8 cellular contexts compared by ENCODE assay signal in genomic region chr3:169041677-169042171, GRCh38.
DNase-seq lines count a peak whose midpoint lies in the region; ATAC-seq, FAIRE-seq and TF ChIP-seq lines count a peak whose summit lies in the region.

No MANE protein-coding gene starts in this region.

- H4K20me1 ChIP-seq in astrocyte (ENCODE audit: insufficient read depth, low read length): no peaks in the 10 kb centered on the region

- no peak overlapping the region for H3K4me3 Mint-ChIP-seq in astrocyte (ENCODE audit: unreplicated experiment)

- intact Hi-C loops in head of caudate nucleus (cut with DNase I): loop anchor here (10.0 kb wide), 1 partner anchor 623 kb away; the partner anchor contains the start of gene MECOM

- H3K4me1 Mint-ChIP-seq in astrocyte (ENCODE audit: low read depth, unreplicated experiment): peaks cover 10% of the 10 kb centered on the region

- H3K27me3 ChIP-seq in astrocyte (ENCODE audit: insufficient read depth, low read length): no peaks in the 10 kb centered on the region
- H3K27me3 ChIP-seq in kidney epithelial cell (ENCODE audit: control insufficient read depth, insufficient read depth, low read length): no peaks in the 10 kb centered on the region

- H3K9me3 Mint-ChIP-seq in astrocyte (ENCODE audit: unreplicated experiment): no peaks in the 10 kb centered on the region

- H3K36me3 Mint-ChIP-seq in astrocyte (ENCODE audit: low read depth, unreplicated experiment): no peaks in the 10 kb centered on the region

- peak; percentile 71 for FAIRE-seq in astrocyte (lab: Jason Lieb, UNC)

- H3K4me3 ChIP-seq in astrocyte (ENCODE audit: insufficient read depth, low read depth, low read length): peak overlapping the region; percentile 15
- H3K4me3 ChIP-seq in kidney epithelial cell (ENCODE audit: low read depth, low read length): no peak overlapping the region

- peak overlapping the region; percentile 68 for H3K27ac Mint-ChIP-seq in astrocyte (ENCODE audit: unreplicated experiment)

- no peaks in the 10 kb centered on the region for H3K79me2 ChIP-seq in astrocyte (ENCODE audit: insufficient read depth, low read length)

- peak; percentile 53 for TF ChIP-seq CTCF in astrocyte (IDR thresholded peaks at IDR 0.05; ENCODE audit: insufficient read depth, low read depth, low read length)
- TF ChIP-seq CTCF in kidney epithelial cell (IDR thresholded peaks at IDR 0.05; ENCODE audit: insufficient read depth, low read length, poor library complexity, severe bottlenecking): peak; percentile 53

- H3K27me3 Mint-ChIP-seq in astrocyte (ENCODE audit: low read depth, unreplicated experiment): no peaks in the 10 kb centered on the region

- peak; percentile 1 for DNase-seq in CD1c-positive myeloid dendritic cell (ENCODE audit: extremely low spot score)
- peak; percentile 33 to 72 for DNase-seq in Kasumi-1 (lab: John Stamatoyannopoulos, UW)
- peak; percentile 76 for DNase-seq in astrocyte (ENCODE audit: low read depth)
- peak; percentile 37 for DNase-seq in kidney epithelial cell (ENCODE audit: low read depth)
- no peak for DNase-seq in head of caudate nucleus
- DNase-seq in HK-2 (ENCODE audit: unreplicated experiment): no peak

- ATAC-seq in HG03442 (IDR thresholded peaks at IDR 0.05; ENCODE audit: unreplicated experiment): no peak
- no peak for ATAC-seq in GM19023 (IDR thresholded peaks at IDR 0.05; ENCODE audit: unreplicated experiment)

- H3K9ac ChIP-seq in astrocyte (ENCODE audit: low read length): peak overlapping the region; percentile 22

- peak overlapping the region; percentile 50 for H3K4me2 ChIP-seq in astrocyte (ENCODE audit: low read length)

- H3K4me1 ChIP-seq in astrocyte (ENCODE audit: insufficient read depth, low read length): peaks cover 24% of the 10 kb centered on the region

- H3K27ac ChIP-seq in astrocyte (ENCODE audit: low read depth, low read length): peak overlapping the region; percentile 71

- peak overlapping the region; percentile 53 for H2AFZ ChIP-seq in astrocyte (ENCODE audit: low read depth, low read length)

- H3K9me3 ChIP-seq in astrocyte (ENCODE audit: insufficient read depth, low read depth, low read length): no peaks in the 10 kb centered on the region

- H3K36me3 ChIP-seq in astrocyte (ENCODE audit: insufficient read depth, low read length): no peaks in the 10 kb centered on the region
- H3K36me3 ChIP-seq in kidney epithelial cell (ENCODE audit: control insufficient read depth, insufficient read depth, low read length): no peaks in the 10 kb centered on the region

Comparison
In these comparisons a context has a peak if more than half of its experiments do, and no peak if none do; other contexts are left out.
1. DNase-seq: peak in CD1c-positive myeloid dendritic cell (single experiment), Kasumi-1 (2 of 2), astrocyte (single experiment) and kidney epithelial cell (single experiment); none in head of caudate nucleus (0 of 42) and HK-2 (single experiment).